ENCODE assay signal across 9 cellular contexts in genomic region chr17:39208893-39209292, GRCh38. TPM values are rescaled to one million over a fixed set of nuclear protein-coding genes. Genes with fewer than 3 reads are reported as not detected.
DNase-seq lines count a peak whose midpoint lies in the region; ATAC-seq and TF ChIP-seq lines count a peak whose summit lies in the region.
"Had no signal": no experiment of that assay in that cellular context is flagged by ENCODE, and none has a peak within 500 bp of the region (broad histone marks: within the 10 kb centered on the region; RNA-seq: fewer than 3 reads in every experiment).

No MANE protein-coding gene starts in this region.

- peaks cover 2% of the 10 kb centered on the region for H3K4me1 Mint-ChIP-seq in mesothelial cell of epicardium
- H3K4me1 Mint-ChIP-seq in T-helper 2 cell treated with Interferon-gamma antibody and Interleukin-4, amounts not matched to agents 5 μg/mL and 100 μg/mL, for 36 hours (ENCODE audit: low read depth) = peaks cover 15% of the 10 kb centered on the region

- H3K27me3 ChIP-seq in ascending aorta = no peaks in the 10 kb centered on the region
- no peaks in the 10 kb centered on the region for H3K27me3 ChIP-seq in gastrocnemius medialis

- TF ChIP-seq POLR2A in gastrocnemius medialis (IDR thresholded peaks at IDR 0.05) = no peak

- H3K36me3 ChIP-seq in ascending aorta = peaks cover 14% of the 10 kb centered on the region in 2 donors
- H3K36me3 ChIP-seq in gastrocnemius medialis = peaks cover 0 to 12% of the 10 kb centered on the region in 2 donors

- H3K27ac ChIP-seq in ascending aorta (peak overlapping the region; percentile 82 to 94), gastrocnemius medialis (peak overlapping the region; percentile 86 to 94 (median 88))

- intact Hi-C loops in Right ventricle myocardium superior (cut with DNase I) (loop anchor here (5.0 kb wide), 1 partner anchor 33 kb away; no protein-coding TSS in a partner anchor), Right ventricle myocardium inferior (cut with DNase I) (loop anchor here (2.0 kb wide), 1 partner anchor 24 kb away; no protein-coding TSS in a partner anchor), ascending aorta (cut with DNase I) (loop anchor here (1.0 to 2.0 kb wide), 2 partner anchors 9 to 16 kb away; partner anchors contain the start of genes RPL19 and STAC2), gastrocnemius medialis (cut with DNase I; ENCODE audit: low total_unique reads) (no loop called here)

- H3K4me3 Mint-ChIP-seq in mesothelial cell of epicardium = no peak overlapping the region
- H3K4me3 Mint-ChIP-seq in T-helper 2 cell treated with Interferon-gamma antibody and Interleukin-4, amounts not matched to agents 5 μg/mL and 100 μg/mL, for 36 hours = no peak overlapping the region

- DNase-seq in Right ventricle myocardium superior (peak; percentile 61), Right ventricle myocardium inferior (ENCODE audit: missing footprints) (no peak), KBM-7 (peak; percentile 74), ascending aorta (ENCODE audit: low spot score in 2 of 2) (no peak), gastrocnemius medialis (peak; percentile 38 to 61), mesothelial cell of epicardium (ENCODE audit: low spot score in 2 of 2, unreplicated experiment in 2 of 2) (no peak), nucleus accumbens (lab: John Stamatoyannopoulos, UW) (no peak)
- no peak for DNase-seq in T-helper 2 cell treated with Interferon-gamma antibody and Interleukin-4, amounts not matched to agents 5 μg/mL and 100 μg/mL, for 36 hours (ENCODE audit: low spot score)

- peak overlapping the region in 1 of 2 donors; percentile 68 for H3K4me3 ChIP-seq in ascending aorta
- peak overlapping the region in 3 of 4 donors; percentile 45 to 69 (median 54) for H3K4me3 ChIP-seq in gastrocnemius medialis

- peaks cover 63% of the 10 kb centered on the region for H3K27me3 Mint-ChIP-seq in mesothelial cell of epicardium (ENCODE audit: low read depth)
- H3K27me3 Mint-ChIP-seq in T-helper 2 cell treated with Interferon-gamma antibody and Interleukin-4, amounts not matched to agents 5 μg/mL and 100 μg/mL, for 36 hours (ENCODE audit: low read depth) = peaks cover 9% of the 10 kb centered on the region

- ATAC-seq in Right ventricle myocardium superior (ENCODE audit: poor library complexity) = peak; percentile 9
- ATAC-seq in Right ventricle myocardium inferior = no peak
- peak; percentile 24 to 35 for ATAC-seq in gastrocnemius medialis

- H3K36me3 Mint-ChIP-seq in mesothelial cell of epicardium = peaks cover 8% of the 10 kb centered on the region
- peaks cover 12% of the 10 kb centered on the region for H3K36me3 Mint-ChIP-seq in T-helper 2 cell treated with Interferon-gamma antibody and Interleukin-4, amounts not matched to agents 5 μg/mL and 100 μg/mL, for 36 hours (ENCODE audit: low read depth)

- H3K9me3 Mint-ChIP-seq in mesothelial cell of epicardium = no peaks in the 10 kb centered on the region
- no peaks in the 10 kb centered on the region for H3K9me3 Mint-ChIP-seq in T-helper 2 cell treated with Interferon-gamma antibody and Interleukin-4, amounts not matched to agents 5 μg/mL and 100 μg/mL, for 36 hours
- H3K9me3 Mint-ChIP-seq: neural crest cell had no signal

- H3K27ac Mint-ChIP-seq in mesothelial cell of epicardium = no peak overlapping the region
- H3K27ac Mint-ChIP-seq in T-helper 2 cell treated with Interferon-gamma antibody and Interleukin-4, amounts not matched to agents 5 μg/mL and 100 μg/mL, for 36 hours = no peak overlapping the region

- H3K9me3 ChIP-seq in ascending aorta = no peaks in the 10 kb centered on the region
- H3K9me3 ChIP-seq in gastrocnemius medialis = no peaks in the 10 kb centered on the region

- in situ Hi-C loops in KBM-7 (cut with MboI; ENCODE audit: low pct_unique_long_range_greater_than_20kb, low sequenced_read_pairs) = no loop called here
- in situ Hi-C loops in gastrocnemius medialis (cut with MboI; ENCODE audit: low sequenced_read_pairs in 4 of 4) = loop anchor here in 3 of 4 donors (5.0 kb wide), 2 partner anchors 33 to 38 kb away; no protein-coding TSS in a partner anchor

- H3K4me1 ChIP-seq in ascending aorta (peaks cover 16 to 30% of the 10 kb centered on the region in 2 donors), gastrocnemius medialis (peaks cover 21 to 27% of the 10 kb centered on the region in 2 donors)

- TF ChIP-seq CTCF in ascending aorta (IDR thresholded peaks at IDR 0.05) (no peak), gastrocnemius medialis (IDR thresholded peaks at IDR 0.05 in 4 of 5, conservative IDR thresholded peaks at IDR 0.05 in 1 of 5) (no peak), mesothelial cell of epicardium (IDR thresholded peaks at IDR 0.05; ENCODE audit: unreplicated experiment) (no peak)

RNA-seq across cellular contexts. Expression of gene RPL19, which starts 8.8 kb away (rescaled TPM):
- total RNA-seq in Right ventricle myocardium superior (934 TPM), Right ventricle myocardium inferior (1,018 TPM), ascending aorta (1,889 TPM), gastrocnemius medialis (1,000 to 10,000 TPM; 1,960 to 2,584 (median 2,358) TPM), mesothelial cell of epicardium (1,422 to 1,472 TPM (median 1,468 TPM) in 3 replicates)

RNA-seq across cellular contexts. Expression of gene CACNB1, which starts 11.4 kb away (rescaled TPM):
- total RNA-seq in Right ventricle myocardium superior (4.6 TPM), Right ventricle myocardium inferior (7.4 TPM), ascending aorta (9.6 TPM), gastrocnemius medialis (100 to 1,000 TPM; 236 to 432 (median 340) TPM), mesothelial cell of epicardium (19.2 to 21.6 TPM (median 19.3 TPM) in 3 replicates)

RNA-seq across cellular contexts. Expression of gene STAC2, which starts 16.9 kb away (rescaled TPM):
- total RNA-seq in Right ventricle myocardium superior (1.4 TPM), Right ventricle myocardium inferior (2.9 TPM), ascending aorta (7.9 TPM), gastrocnemius medialis (not detected), mesothelial cell of epicardium (0.63 to 0.86 TPM (median 0.77 TPM) in 3 replicates)

RNA-seq across cellular contexts. Expression of gene ARL5C, which starts 42.9 kb away (rescaled TPM):
- total RNA-seq in Right ventricle myocardium superior = not detected
- total RNA-seq in Right ventricle myocardium inferior = not detected
- not detected for total RNA-seq in ascending aorta
- total RNA-seq in gastrocnemius medialis = under 1 TPM in 2 of 4 donors, not detected in 2; 0.20 to 0.22 TPM
- total RNA-seq in mesothelial cell of epicardium = 0.40 TPM in 1 of 3 replicates, not detected in the others
- total RNA-seq: neural crest cell had no signal

RNA-seq across cellular contexts. Expression of gene PLXDC1, which starts 57.5 kb away (rescaled TPM):
- total RNA-seq in Right ventricle myocardium superior (14.1 TPM), Right ventricle myocardium inferior (19.3 TPM), ascending aorta (23.8 TPM), gastrocnemius medialis (1 to 10 TPM in 3 of 4 donors, under 1 TPM in 1; 0.49 to 4.5 (median 2.4) TPM), mesothelial cell of epicardium (15.4 to 18.6 TPM (median 17.0 TPM) in 3 replicates)

Comparison
In these comparisons a context has a peak if more than half of its experiments do, and no peak if none do; other contexts are left out.
1. DNase-seq: peak in Right ventricle myocardium superior (single experiment), KBM-7 (single experiment) and gastrocnemius medialis (2 of 2); none in Right ventricle myocardium inferior (single experiment), ascending aorta (0 of 2), mesothelial cell of epicardium (0 of 2), T-helper 2 cell treated with Interferon-gamma antibody and Interleukin-4, amounts not matched to agents 5 μg/mL and 100 μg/mL, for 36 hours (single experiment) and nucleus accumbens (0 of 56).
2. RNA of gene CACNB1, which starts 11.4 kb away (total RNA-seq): 236 to 432 TPM in gastrocnemius medialis; 19.2 to 21.6 TPM in mesothelial cell of epicardium, 9.6 TPM in ascending aorta (single experiment), 7.4 TPM in Right ventricle myocardium inferior (single experiment) and 4.6 TPM in Right ventricle myocardium superior (single experiment); every median in the first group is over 10 times any median in the second.